ENCODE assay signal across 1 cellular context in genomic region chr5:134226441-134227192, GRCh38.
A peak's percentile ranks its signal among the peaks of the same experiment; 100 is the strongest.
TF ChIP-seq lines count a peak whose summit lies in the region.

No MANE protein-coding gene starts in this region.

TF ChIP-seq in HepG2, 621 proteins besides CTCF, POLR2A, EP300 and RAD21 (continued from another document):
- TF ChIP-seq ARID5B (CRISPR knock-in tag; IDR thresholded peaks at IDR 0.05) (no peak; the same call in none of the 2 replicates), CEBPB (IDR thresholded peaks at IDR 0.05; ENCODE audit: borderline replicate concordance, low read depth, low read length) (no peak), ZNF879 (CRISPR knock-in tag; IDR thresholded peaks at IDR 0.05) (no peak), FOXJ3 (CRISPR knock-in tag; IDR thresholded peaks at IDR 0.05; ENCODE audit: borderline replicate concordance) (peak; percentile 29; the same call in 1 of the 2 replicates), ZNF687 (CRISPR knock-in tag; IDR thresholded peaks at IDR 0.05) (peak; percentile 72), CEBPG (CRISPR knock-in tag; IDR thresholded peaks at IDR 0.05) (no peak), MAFF (IDR thresholded peaks at IDR 0.05; ENCODE audit: low read depth, low read length) (no peak), AKAP8 (CRISPR knock-in tag; IDR thresholded peaks at IDR 0.05) (no peak), ZNF552 (CRISPR knock-in tag; IDR thresholded peaks at IDR 0.05; ENCODE audit: borderline replicate concordance) (no peak), MTF1 (CRISPR knock-in tag; IDR thresholded peaks at IDR 0.05) (no peak), ATF3 (CRISPR knock-in tag; IDR thresholded peaks at IDR 0.05) (0 out of 2 replicates have a peak, but pooled peaks have one; percentile 20), BCLAF1 (IDR thresholded peaks at IDR 0.05) (no peak), STAT6 (CRISPR knock-in tag; IDR thresholded peaks at IDR 0.05; ENCODE audit: borderline replicate concordance) (no peak), JARID2 (CRISPR knock-in tag; IDR thresholded peaks at IDR 0.05; ENCODE audit: insufficient replicate concordance) (peak; percentile 39), SRSF4 (IDR thresholded peaks at IDR 0.05; ENCODE audit: low read depth, low read length, poor library complexity, severe bottlenecking) (no peak), THAP9 (CRISPR knock-in tag; IDR thresholded peaks at IDR 0.05; ENCODE audit: borderline replicate concordance) (peak; percentile 11; the same call in 1 of the 2 replicates), ZNF430 (CRISPR knock-in tag; IDR thresholded peaks at IDR 0.05) (no peak), ATF1 (CRISPR knock-in tag; IDR thresholded peaks at IDR 0.05) (no peak), PRDM10 (CRISPR knock-in tag; IDR thresholded peaks at IDR 0.05; ENCODE audit: low read depth) (no peak), NFKBIZ (CRISPR knock-in tag; IDR thresholded peaks at IDR 0.05) (no peak), PHF20 (CRISPR knock-in tag; IDR thresholded peaks at IDR 0.05) (peak; percentile 48), NR0B2 (CRISPR knock-in tag; IDR thresholded peaks at IDR 0.05) (peak; percentile 46; the same call in 1 of the 2 replicates), TFAP4 (IDR thresholded peaks at IDR 0.05; ENCODE audit: borderline replicate concordance, low read depth) (peak; percentile 11; the same call in 1 of the 2 replicates), ZKSCAN1 (IDR thresholded peaks at IDR 0.05; ENCODE audit: low read length) (no peak), DR1 (CRISPR knock-in tag; IDR thresholded peaks at IDR 0.05) (no peak), ARNT (IDR thresholded peaks at IDR 0.05) (no peak), HNRNPK (IDR thresholded peaks at IDR 0.05; ENCODE audit: low read depth, low read length, poor library complexity, severe bottlenecking) (no peak), ZNF776 (CRISPR knock-in tag; IDR thresholded peaks at IDR 0.05) (peak; percentile 66; the same call in 1 of the 2 replicates), ZBTB25 (CRISPR knock-in tag; IDR thresholded peaks at IDR 0.05) (no peak)
